Comparison of ENCODE assay signal across 8 cellular contexts in the genomic region with DNA sequence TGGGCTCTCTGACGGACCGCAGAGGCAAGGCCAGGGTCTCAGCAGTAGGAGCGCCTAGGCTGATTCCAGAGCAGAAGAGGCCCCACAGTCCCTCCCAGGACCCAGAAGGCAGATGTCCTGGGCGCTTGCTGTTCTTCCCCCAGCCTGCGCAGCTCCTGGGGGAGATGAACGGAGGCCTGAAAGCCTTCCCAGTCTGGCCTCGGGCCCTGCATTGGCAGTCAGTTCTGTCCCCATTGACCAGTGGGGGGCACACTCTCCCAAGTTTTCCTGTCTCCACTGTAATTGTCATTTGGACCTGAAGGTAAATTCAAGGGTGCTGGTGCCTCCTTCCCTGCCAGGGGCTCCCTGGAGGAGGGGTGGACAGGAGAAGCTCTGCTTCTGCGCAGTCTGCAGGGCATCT.
DNase-seq lines count a peak whose midpoint lies in the region.

No MANE protein-coding gene starts in this region.

- no peak overlapping the region for H3K4me3 Mint-ChIP-seq in activated T-helper 1 cell treated with anti-CD3 and anti-CD28 coated beads, Interleukin-12 subunit alpha, Interleukin-12 subunit beta, Interleukin-2, Interleukin-4 antibody, amounts not matched to agents 30 ng/mL and 10 ng/mL and 1 ng/mL, durations not matched to agents 14 hours and 24 hours and 36 hours

- H3K27me3 Mint-ChIP-seq in activated T-helper 1 cell treated with anti-CD3 and anti-CD28 coated beads, Interleukin-12 subunit alpha, Interleukin-12 subunit beta, Interleukin-2, Interleukin-4 antibody, amounts not matched to agents 30 ng/mL and 10 ng/mL and 1 ng/mL, durations not matched to agents 14 hours and 24 hours and 36 hours (ENCODE audit: insufficient read depth), result no peaks in the 10 kb centered on the region

- no peak overlapping the region for H3K27ac Mint-ChIP-seq in activated T-helper 1 cell treated with anti-CD3 and anti-CD28 coated beads, Interleukin-12 subunit alpha, Interleukin-12 subunit beta, Interleukin-2, Interleukin-4 antibody, amounts not matched to agents 30 ng/mL and 10 ng/mL and 1 ng/mL, durations not matched to agents 14 hours and 24 hours and 36 hours

- H3K4me1 Mint-ChIP-seq in activated T-helper 1 cell treated with anti-CD3 and anti-CD28 coated beads, Interleukin-12 subunit alpha, Interleukin-12 subunit beta, Interleukin-2, Interleukin-4 antibody, amounts not matched to agents 30 ng/mL and 10 ng/mL and 1 ng/mL, durations not matched to agents 14 hours and 24 hours and 36 hours (ENCODE audit: low read depth), result no peaks in the 10 kb centered on the region

- DNase-seq in stimulated activated CD4-positive, alpha-beta T cell treated with anti-CD3 and anti-CD28 coated beads, Interleukin-15, amount 100 ng/mL, for 24 hours, result peak; percentile 21
- DNase-seq in stimulated activated CD4-positive, alpha-beta T cell treated with anti-CD3 and anti-CD28 coated beads, Interleukin-4, amount 100 ng/mL, for 24 hours, result no peak
- DNase-seq in SK-N-DZ (ENCODE audit: low spot score) (peak; percentile 7), glomerular visceral epithelial cell (ENCODE audit: extremely low spot score) (peak; percentile 24), putamen (ENCODE audit: low spot score) (peak; percentile 18), activated gamma-delta T cell (lab: John Stamatoyannopoulos, UW) (no peak), NCI-H2171 treated with DMSO at 0.1 percent for 48 hours (lab: John Stamatoyannopoulos, UW) (no peak)
- DNase-seq in activated T-helper 1 cell treated with anti-CD3 and anti-CD28 coated beads, Interleukin-12 subunit alpha, Interleukin-12 subunit beta, Interleukin-2, Interleukin-4 antibody, amounts not matched to agents 30 ng/mL and 10 ng/mL and 1 ng/mL, durations not matched to agents 14 hours and 24 hours and 36 hours (ENCODE audit: low spot score), result no peak

- H3K36me3 Mint-ChIP-seq in activated T-helper 1 cell treated with anti-CD3 and anti-CD28 coated beads, Interleukin-12 subunit alpha, Interleukin-12 subunit beta, Interleukin-2, Interleukin-4 antibody, amounts not matched to agents 30 ng/mL and 10 ng/mL and 1 ng/mL, durations not matched to agents 14 hours and 24 hours and 36 hours (ENCODE audit: low read depth), result no peaks in the 10 kb centered on the region

- intact Hi-C loops in activated T-helper 1 cell treated with anti-CD3 and anti-CD28 coated beads, Interleukin-12 subunit alpha, Interleukin-12 subunit beta, Interleukin-2, Interleukin-4 antibody, amounts not matched to agents 30 ng/mL and 10 ng/mL and 1 ng/mL, durations not matched to agents 14 hours and 24 hours and 36 hours (cut with micrococcal nuclease), result no loop called here

- H3K9me3 Mint-ChIP-seq in activated T-helper 1 cell treated with anti-CD3 and anti-CD28 coated beads, Interleukin-12 subunit alpha, Interleukin-12 subunit beta, Interleukin-2, Interleukin-4 antibody, amounts not matched to agents 30 ng/mL and 10 ng/mL and 1 ng/mL, durations not matched to agents 14 hours and 24 hours and 36 hours, result no peaks in the 10 kb centered on the region

Comparison
In these comparisons a context has a peak if more than half of its experiments do, and no peak if none do; other contexts are left out.
1. DNase-seq: peak in stimulated activated CD4-positive, alpha-beta T cell treated with anti-CD3 and anti-CD28 coated beads, Interleukin-15, amount 100 ng/mL, for 24 hours (single experiment), SK-N-DZ (single experiment), glomerular visceral epithelial cell (single experiment) and putamen (single experiment); none in stimulated activated CD4-positive, alpha-beta T cell treated with anti-CD3 and anti-CD28 coated beads, Interleukin-4, amount 100 ng/mL, for 24 hours (single experiment), activated T-helper 1 cell treated with anti-CD3 and anti-CD28 coated beads, Interleukin-12 subunit alpha, Interleukin-12 subunit beta, Interleukin-2, Interleukin-4 antibody, amounts not matched to agents 30 ng/mL and 10 ng/mL and 1 ng/mL, durations not matched to agents 14 hours and 24 hours and 36 hours (single experiment), activated gamma-delta T cell (single experiment) and NCI-H2171 treated with DMSO at 0.1 percent for 48 hours (single experiment).